In the genomic region with DNA sequence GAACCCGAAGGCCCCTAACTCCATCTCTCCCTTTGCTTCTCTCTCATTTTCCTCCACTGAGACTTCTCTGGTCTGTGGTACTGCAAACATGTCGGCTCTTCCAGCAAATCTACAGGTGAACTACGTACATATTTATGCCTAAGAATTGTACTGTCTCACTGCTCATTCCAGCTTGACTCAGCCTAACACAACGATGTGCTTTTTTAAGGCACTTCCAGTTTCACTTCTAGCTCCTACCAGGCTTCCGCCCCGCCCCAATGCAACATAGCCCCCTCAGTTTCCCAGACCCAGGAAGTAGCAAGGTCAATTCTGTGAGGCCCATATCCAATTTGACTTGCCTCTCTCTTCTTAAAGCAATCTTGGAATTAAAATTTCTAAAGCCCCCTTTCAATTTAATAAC, we compare ENCODE assay signal across 8 cellular contexts.
A peak's percentile ranks its signal among the peaks of the same experiment; 100 is the strongest.
DNase-seq lines count a peak whose midpoint lies in the region; ATAC-seq lines count a peak whose summit lies in the region.

No MANE protein-coding gene starts in this region.

- H3K4me3 Mint-ChIP-seq in stimulated activated naive B cell treated with anti-CD40 and anti-IgM and Interleukin-4, amounts not matched to agents 10 μg/mL and 1 μg/mL and 100 μg/mL, for 72 hours: peak overlapping the region; percentile 79 to 82

- peak overlapping the region; percentile 84 for H3K27ac Mint-ChIP-seq in stimulated activated naive B cell treated with anti-CD40 and anti-IgM and Interleukin-4, amounts not matched to agents 10 μg/mL and 1 μg/mL and 100 μg/mL, for 72 hours

- H3K4me1 Mint-ChIP-seq in stimulated activated naive B cell treated with anti-CD40 and anti-IgM and Interleukin-4, amounts not matched to agents 10 μg/mL and 1 μg/mL and 100 μg/mL, for 72 hours: peaks cover 21 to 30% of the 10 kb centered on the region in 2 donors

- H3K27me3 Mint-ChIP-seq in stimulated activated naive B cell treated with anti-CD40 and anti-IgM and Interleukin-4, amounts not matched to agents 10 μg/mL and 1 μg/mL and 100 μg/mL, for 72 hours: no peaks in the 10 kb centered on the region

- no peak overlapping the region for H3K4me3 ChIP-seq in H7 (ENCODE audit: insufficient read depth, low read depth, low read length)

- H3K36me3 ChIP-seq in H7 (replicated peaks; ENCODE audit: control insufficient read depth, insufficient read depth, low read length): no peaks in the 10 kb centered on the region; the same call in 1 of the 2 replicates

- peak; percentile 92 for ATAC-seq in HG03354 (IDR thresholded peaks at IDR 0.05; ENCODE audit: poor library complexity, severe bottlenecking, unreplicated experiment)
- peak; percentile 99 for ATAC-seq in stimulated activated naive B cell treated with anti-CD40 and anti-IgM and Interleukin-4, amounts not matched to agents 10 μg/mL and 1 μg/mL and 100 μg/mL, for 72 hours (replicated peaks)

- H3K9me3 Mint-ChIP-seq in stimulated activated naive B cell treated with anti-CD40 and anti-IgM and Interleukin-4, amounts not matched to agents 10 μg/mL and 1 μg/mL and 100 μg/mL, for 72 hours: no peaks in the 10 kb centered on the region

- no peaks in the 10 kb centered on the region for H3K27me3 ChIP-seq in H7 (ENCODE audit: control insufficient read depth, insufficient read depth, low read length)

- no peaks in the 10 kb centered on the region for H3K36me3 Mint-ChIP-seq in stimulated activated naive B cell treated with anti-CD40 and anti-IgM and Interleukin-4, amounts not matched to agents 10 μg/mL and 1 μg/mL and 100 μg/mL, for 72 hours

- DNase-seq in SKM-1 treated with dmso at 0.1 percent for 144 hours (lab: John Stamatoyannopoulos, UW; ENCODE audit: unreplicated experiment) (peak; percentile 21), SKM-1 (lab: John Stamatoyannopoulos, UW; ENCODE audit: unreplicated experiment) (no peak), UCSD-AML1 (lab: John Stamatoyannopoulos, UW; ENCODE audit: unreplicated experiment) (peak; percentile 65), lung microvascular endothelial cell (ENCODE audit: low read depth in 2 of 2) (peak; percentile 60 to 83), H7 (no peak)
- peak; percentile 65 for DNase-seq in central memory CD4-positive, alpha-beta T cell
- DNase-seq in stimulated activated naive B cell treated with anti-CD40 and anti-IgM and Interleukin-4, amounts not matched to agents 10 μg/mL and 1 μg/mL and 100 μg/mL, for 72 hours: peak; percentile 49

Comparison
In these comparisons a context has a peak if more than half of its experiments do, and no peak if none do; other contexts are left out.
1. DNase-seq: peak in SKM-1 treated with dmso at 0.1 percent for 144 hours (single experiment), UCSD-AML1 (single experiment), central memory CD4-positive, alpha-beta T cell (single experiment), lung microvascular endothelial cell (2 of 2) and stimulated activated naive B cell treated with anti-CD40 and anti-IgM and Interleukin-4, amounts not matched to agents 10 μg/mL and 1 μg/mL and 100 μg/mL, for 72 hours (single experiment); none in SKM-1 (single experiment) and H7 (single experiment).